1 cellular context compared by ENCODE assay signal in the genomic region with DNA sequence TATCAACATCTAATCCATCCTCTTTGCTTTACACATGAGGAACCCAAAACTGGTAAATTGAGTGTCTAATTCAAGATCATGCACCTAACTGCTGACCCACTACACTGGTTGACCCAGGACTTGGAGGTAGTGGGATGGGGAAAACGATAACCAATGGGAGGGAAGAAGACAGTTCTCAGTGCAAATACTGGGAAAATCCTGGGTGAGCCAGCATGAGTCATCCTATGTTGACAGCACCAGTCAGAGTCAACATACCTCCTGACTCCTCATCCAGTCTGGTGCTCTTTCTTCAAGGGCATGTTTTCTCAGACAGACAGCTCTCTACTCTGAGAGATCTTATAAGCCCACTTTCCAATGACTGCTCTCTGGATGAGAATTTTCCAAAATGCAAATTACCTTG.
TF ChIP-seq lines count a peak whose summit lies in the region.

No MANE protein-coding gene starts in this region.

TF ChIP-seq in HepG2, 621 proteins besides CTCF, POLR2A, EP300 and RAD21 (continued from another document and continues in another):
- TF ChIP-seq ZNF407 (CRISPR knock-in tag; IDR thresholded peaks at IDR 0.05; ENCODE audit: not compliant biosample characterization) (no peak), ELF3 (CRISPR knock-in tag; IDR thresholded peaks at IDR 0.05) (peak; percentile 40; the same call in 1 of the 2 replicates), SOX5 (CRISPR knock-in tag; IDR thresholded peaks at IDR 0.05; ENCODE audit: borderline replicate concordance) (peak; percentile 47; the same call in 1 of the 2 replicates), HDAC2 (CRISPR knock-in tag; IDR thresholded peaks at IDR 0.05) (peak; percentile 35; the same call in 1 of the 2 replicates), SALL1 (CRISPR knock-in tag; IDR thresholded peaks at IDR 0.05) (peak; percentile 36; the same call in 1 of the 2 replicates), ZNF747 (CRISPR knock-in tag; IDR thresholded peaks at IDR 0.05; ENCODE audit: borderline replicate concordance) (no peak), ZNF713 (CRISPR knock-in tag; IDR thresholded peaks at IDR 0.05) (no peak), POGZ (CRISPR knock-in tag; IDR thresholded peaks at IDR 0.05) (peak; percentile 87), ETV5 (CRISPR knock-in tag; IDR thresholded peaks at IDR 0.05; ENCODE audit: borderline replicate concordance) (peak; percentile 32; the same call in 1 of the 2 replicates), ZNF589 (CRISPR knock-in tag; conservative IDR thresholded peaks at IDR 0.05) (no peak), FOXO1 (CRISPR knock-in tag; IDR thresholded peaks at IDR 0.05) (peak; percentile 79; the same call in 1 of the 2 replicates), FOSL1 (CRISPR knock-in tag; IDR thresholded peaks at IDR 0.05; ENCODE audit: borderline replicate concordance) (peak; percentile 96), PHF21A (CRISPR knock-in tag; IDR thresholded peaks at IDR 0.05) (peak; percentile 63; the same call in 1 of the 2 replicates), ZBTB4 (CRISPR knock-in tag; IDR thresholded peaks at IDR 0.05; ENCODE audit: borderline replicate concordance) (no peak), ZFP37 (CRISPR knock-in tag; IDR thresholded peaks at IDR 0.05; ENCODE audit: borderline replicate concordance) (no peak), ZNF772 (CRISPR knock-in tag; IDR thresholded peaks at IDR 0.05) (no peak), RNF2 (conservative IDR thresholded peaks at IDR 0.05; ENCODE audit: low read depth) (no peak), JUN (CRISPR knock-in tag; IDR thresholded peaks at IDR 0.05) (peak; percentile 83; the same call in 1 of the 2 replicates), TBX2 (CRISPR knock-in tag; IDR thresholded peaks at IDR 0.05; ENCODE audit: borderline replicate concordance) (0 out of 2 replicates have a peak, but pooled peaks have one; percentile 23), SAP130 (CRISPR knock-in tag; IDR thresholded peaks at IDR 0.05; ENCODE audit: low read depth) (peak; percentile 46; the same call in 1 of the 2 replicates), RXRB (CRISPR knock-in tag; IDR thresholded peaks at IDR 0.05; ENCODE audit: borderline replicate concordance) (peak; percentile 62; the same call in 1 of the 2 replicates), TBP (CRISPR knock-in tag; IDR thresholded peaks at IDR 0.05) (no peak), ATF2 (CRISPR knock-in tag; IDR thresholded peaks at IDR 0.05) (no peak), ZNF143 (CRISPR knock-in tag; IDR thresholded peaks at IDR 0.05) (peak; percentile 52; the same call in 1 of the 2 replicates), NFYC (CRISPR knock-in tag; IDR thresholded peaks at IDR 0.05) (peak; percentile 68), RFX1 (IDR thresholded peaks at IDR 0.05) (no peak), JDP2 (CRISPR knock-in tag; IDR thresholded peaks at IDR 0.05; ENCODE audit: borderline replicate concordance) (no peak), ZMYM4 (CRISPR knock-in tag; IDR thresholded peaks at IDR 0.05) (peak; percentile 60; the same call in 1 of the 2 replicates), ZBTB33 (CRISPR knock-in tag; IDR thresholded peaks at IDR 0.05) (no peak), KLF6 (CRISPR knock-in tag; IDR thresholded peaks at IDR 0.05) (no peak), TFE3 (CRISPR knock-in tag; IDR thresholded peaks at IDR 0.05) (peak; percentile 51; the same call in 1 of the 2 replicates), ZNF616 (CRISPR knock-in tag; IDR thresholded peaks at IDR 0.05; ENCODE audit: low read depth) (no peak), IRF2 (CRISPR knock-in tag; IDR thresholded peaks at IDR 0.05) (peak; percentile 55; the same call in 1 of the 2 replicates), CHD4 (IDR thresholded peaks at IDR 0.05; ENCODE audit: borderline replicate concordance, low read length) (no peak), SALL2 (CRISPR knock-in tag; IDR thresholded peaks at IDR 0.05) (no peak), CBX5 (CRISPR knock-in tag; IDR thresholded peaks at IDR 0.05; ENCODE audit: borderline replicate concordance) (0 out of 2 replicates have a peak, but pooled peaks have one; percentile 43), FOXA1 (IDR thresholded peaks at IDR 0.05) (peak; percentile 70), FOXA1 (CRISPR knock-in tag; IDR thresholded peaks at IDR 0.05) (peak; percentile 95), ATAD3A (CRISPR knock-in tag; IDR thresholded peaks at IDR 0.05) (no peak), SOX13 (IDR thresholded peaks at IDR 0.05) (no peak), SOX13 (CRISPR knock-in tag; conservative IDR thresholded peaks at IDR 0.05 in 1 of 2, IDR thresholded peaks at IDR 0.05 in 1 of 2) (peak in 1 of 2 experiments; percentile 60; a peak in 1 of 4 replicates)
- TF ChIP-seq, protein P1, sequence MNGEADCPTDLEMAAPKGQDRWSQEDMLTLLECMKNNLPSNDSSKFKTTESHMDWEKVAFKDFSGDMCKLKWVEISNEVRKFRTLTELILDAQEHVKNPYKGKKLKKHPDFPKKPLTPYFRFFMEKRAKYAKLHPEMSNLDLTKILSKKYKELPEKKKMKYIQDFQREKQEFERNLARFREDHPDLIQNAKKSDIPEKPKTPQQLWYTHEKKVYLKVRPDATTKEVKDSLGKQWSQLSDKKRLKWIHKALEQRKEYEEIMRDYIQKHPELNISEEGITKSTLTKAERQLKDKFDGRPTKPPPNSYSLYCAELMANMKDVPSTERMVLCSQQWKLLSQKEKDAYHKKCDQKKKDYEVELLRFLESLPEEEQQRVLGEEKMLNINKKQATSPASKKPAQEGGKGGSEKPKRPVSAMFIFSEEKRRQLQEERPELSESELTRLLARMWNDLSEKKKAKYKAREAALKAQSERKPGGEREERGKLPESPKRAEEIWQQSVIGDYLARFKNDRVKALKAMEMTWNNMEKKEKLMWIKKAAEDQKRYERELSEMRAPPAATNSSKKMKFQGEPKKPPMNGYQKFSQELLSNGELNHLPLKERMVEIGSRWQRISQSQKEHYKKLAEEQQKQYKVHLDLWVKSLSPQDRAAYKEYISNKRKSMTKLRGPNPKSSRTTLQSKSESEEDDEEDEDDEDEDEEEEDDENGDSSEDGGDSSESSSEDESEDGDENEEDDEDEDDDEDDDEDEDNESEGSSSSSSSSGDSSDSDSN (CRISPR knock-in tag; IDR thresholded peaks at IDR 0.05), result no peak
